2 cellular contexts compared by ENCODE assay signal in the genomic region with DNA sequence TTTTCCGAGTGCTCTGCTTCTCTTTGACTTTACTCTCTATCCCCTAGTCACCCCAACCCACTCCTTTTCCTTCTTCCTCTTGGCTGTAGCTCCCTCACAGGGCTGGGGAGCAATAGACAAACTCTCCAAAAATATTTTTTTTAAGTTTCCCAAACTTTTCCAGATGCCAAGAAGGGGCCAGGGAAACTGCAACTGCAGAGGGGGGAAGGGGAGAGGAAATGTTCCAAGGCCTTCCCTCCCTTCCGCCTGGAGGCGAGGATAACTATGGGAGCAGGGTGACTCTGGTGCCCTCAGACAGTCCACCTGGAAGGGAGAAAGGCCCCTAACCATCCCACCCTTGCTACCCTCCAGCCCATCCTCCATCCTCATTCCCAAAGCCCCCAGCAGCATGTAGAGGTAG.
TF ChIP-seq lines count a peak whose summit lies in the region.

No MANE protein-coding gene starts in this region.

TF ChIP-seq in IMR-90, 13 proteins besides CTCF, POLR2A, EP300 and RAD21:
- TF ChIP-seq MAZ (IDR thresholded peaks at IDR 0.05; ENCODE audit: borderline replicate concordance, low read depth, low read length): no peak
- TF ChIP-seq, protein P1, sequence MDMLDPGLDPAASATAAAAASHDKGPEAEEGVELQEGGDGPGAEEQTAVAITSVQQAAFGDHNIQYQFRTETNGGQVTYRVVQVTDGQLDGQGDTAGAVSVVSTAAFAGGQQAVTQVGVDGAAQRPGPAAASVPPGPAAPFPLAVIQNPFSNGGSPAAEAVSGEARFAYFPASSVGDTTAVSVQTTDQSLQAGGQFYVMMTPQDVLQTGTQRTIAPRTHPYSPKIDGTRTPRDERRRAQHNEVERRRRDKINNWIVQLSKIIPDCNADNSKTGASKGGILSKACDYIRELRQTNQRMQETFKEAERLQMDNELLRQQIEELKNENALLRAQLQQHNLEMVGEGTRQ (IDR thresholded peaks at IDR 0.05; ENCODE audit: low read depth, low read length): no peak
- TF ChIP-seq CEBPB (IDR thresholded peaks at IDR 0.05; ENCODE audit: low read depth, low read length): no peak
- TF ChIP-seq NFE2L2 (IDR thresholded peaks at IDR 0.05; ENCODE audit: low read depth, low read length): no peak
- no peak for TF ChIP-seq MAFK (IDR thresholded peaks at IDR 0.05; ENCODE audit: low read depth, low read length)
- TF ChIP-seq BHLHE40 (IDR thresholded peaks at IDR 0.05; ENCODE audit: low read depth, low read length): no peak
- TF ChIP-seq CHD1 (IDR thresholded peaks at IDR 0.05; ENCODE audit: low read depth, low read length): no peak
- TF ChIP-seq FOS (IDR thresholded peaks at IDR 0.05; ENCODE audit: low read depth, low read length): no peak

TF ChIP-seq in H1, 55 proteins besides CTCF, POLR2A, EP300 and RAD21:
- TF ChIP-seq KDM4A (IDR thresholded peaks at IDR 0.05; ENCODE audit: low read depth, low read length, severe bottlenecking): no peak
- TF ChIP-seq SAP30 (IDR thresholded peaks at IDR 0.05; ENCODE audit: insufficient read depth, insufficient replicate concordance, low read length): no peak
- no peak for TF ChIP-seq ATF3 (IDR thresholded peaks at IDR 0.05; ENCODE audit: insufficient read depth, low read depth, low read length)
- no peak for TF ChIP-seq TAF7 (optimal IDR thresholded peaks at IDR 0.05; ENCODE audit: borderline replicate concordance, low read depth, low read length)
- TF ChIP-seq SIRT6 (IDR thresholded peaks at IDR 0.05; ENCODE audit: low read length): no peak
- no peak for TF ChIP-seq BCL11A (IDR thresholded peaks at IDR 0.05; ENCODE audit: low read depth in 2 of 2, low read length in 2 of 2)
- TF ChIP-seq SUZ12 (IDR thresholded peaks at IDR 0.05; ENCODE audit: low read length): no peak; the same call in 1 of the 2 replicates
- TF ChIP-seq, protein P2, sequence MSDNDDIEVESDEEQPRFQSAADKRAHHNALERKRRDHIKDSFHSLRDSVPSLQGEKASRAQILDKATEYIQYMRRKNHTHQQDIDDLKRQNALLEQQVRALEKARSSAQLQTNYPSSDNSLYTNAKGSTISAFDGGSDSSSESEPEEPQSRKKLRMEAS (IDR thresholded peaks at IDR 0.05): no peak
